10 cellular contexts compared by ENCODE assay signal in genomic region chr18:50649821-50650220, GRCh38.
A peak's percentile ranks its signal among the peaks of the same experiment; 100 is the strongest.
DNase-seq lines count a peak whose midpoint lies in the region; ATAC-seq and TF ChIP-seq lines count a peak whose summit lies in the region.
"Had no signal": no experiment of that assay in that cellular context is flagged by ENCODE, and none has a peak within 500 bp of the region (broad histone marks: within the 10 kb centered on the region; RNA-seq: fewer than 3 reads in every experiment).

No MANE protein-coding gene starts in this region.

- no peaks in the 10 kb centered on the region for H3K9me3 ChIP-seq in thoracic aorta

- H3K27ac ChIP-seq in foreskin keratinocyte (no peak overlapping the region), thoracic aorta (peak overlapping the region; percentile 78 to 82)

- DNase-seq in anterior cingulate cortex (lab: John Stamatoyannopoulos, UW) (peak in 44 of 58 donors; percentile 4 to 80 (median 44)), foreskin keratinocyte (peak; percentile 40 to 76), mucosa of gallbladder (ENCODE audit: low spot score) (peak; percentile 73), thoracic aorta (ENCODE audit: low spot score) (peak; percentile 38), foreskin fibroblast (no peak), NCI-H345 (lab: John Stamatoyannopoulos, UW) (no peak), HUDEP-2 (lab: John Stamatoyannopoulos, UW; ENCODE audit: unreplicated experiment in 76 of 76) (no peak), dermis blood vessel endothelial cell (no peak)
- DNase-seq: NCI-H1092 treated with DMSO at 0.1 percent for 48 hours had no signal

- ATAC-seq in foreskin keratinocyte (peak; percentile 68), thoracic aorta (ENCODE audit: insufficient number of reproducible peaks, low FRiP score, low read depth) (peak; percentile 53)
- ATAC-seq: natural killer cell treated with Interleukin-12 subunit alpha and Interleukin-12 subunit beta and Interleukin-15 and Interleukin-18, amount 100 ng/mL, for 72 hours had no signal

- H3K36me3 ChIP-seq in thoracic aorta = no peaks in the 10 kb centered on the region

- TF ChIP-seq CTCF in foreskin keratinocyte (conservative IDR thresholded peaks at IDR 0.05) = no peak
- TF ChIP-seq CTCF in thoracic aorta (IDR thresholded peaks at IDR 0.05) = no peak
- no peak for TF ChIP-seq CTCF in foreskin fibroblast (IDR thresholded peaks at IDR 0.05; ENCODE audit: low read depth, low read length)

- H3K27me3 ChIP-seq in foreskin keratinocyte (peaks cover 3% of the 10 kb centered on the region), thoracic aorta (replicated peaks; ENCODE audit: insufficient read depth) (no peaks in the 10 kb centered on the region)

- H3K4me1 ChIP-seq in foreskin keratinocyte (no peaks in the 10 kb centered on the region), thoracic aorta (ENCODE audit: control insufficient read depth in 1 of 2, low read depth in 2 of 2) (peaks cover 20 to 64% of the 10 kb centered on the region in 2 donors)

- no peak overlapping the region for H3K4me3 ChIP-seq in thoracic aorta
- H3K4me3 ChIP-seq in foreskin fibroblast (ENCODE audit: low read depth in 1 of 2, low read length in 2 of 2) = no peak overlapping the region

Comparison
In these comparisons a context has a peak if more than half of its experiments do, and no peak if none do; other contexts are left out.
1. DNase-seq: peak in anterior cingulate cortex (44 of 58), foreskin keratinocyte (2 of 2), mucosa of gallbladder (single experiment) and thoracic aorta (single experiment); none in foreskin fibroblast (0 of 2), NCI-H345 (single experiment), HUDEP-2 (0 of 76) and dermis blood vessel endothelial cell (single experiment).